ENCODE assay signal across 7 cellular contexts in the genomic region with DNA sequence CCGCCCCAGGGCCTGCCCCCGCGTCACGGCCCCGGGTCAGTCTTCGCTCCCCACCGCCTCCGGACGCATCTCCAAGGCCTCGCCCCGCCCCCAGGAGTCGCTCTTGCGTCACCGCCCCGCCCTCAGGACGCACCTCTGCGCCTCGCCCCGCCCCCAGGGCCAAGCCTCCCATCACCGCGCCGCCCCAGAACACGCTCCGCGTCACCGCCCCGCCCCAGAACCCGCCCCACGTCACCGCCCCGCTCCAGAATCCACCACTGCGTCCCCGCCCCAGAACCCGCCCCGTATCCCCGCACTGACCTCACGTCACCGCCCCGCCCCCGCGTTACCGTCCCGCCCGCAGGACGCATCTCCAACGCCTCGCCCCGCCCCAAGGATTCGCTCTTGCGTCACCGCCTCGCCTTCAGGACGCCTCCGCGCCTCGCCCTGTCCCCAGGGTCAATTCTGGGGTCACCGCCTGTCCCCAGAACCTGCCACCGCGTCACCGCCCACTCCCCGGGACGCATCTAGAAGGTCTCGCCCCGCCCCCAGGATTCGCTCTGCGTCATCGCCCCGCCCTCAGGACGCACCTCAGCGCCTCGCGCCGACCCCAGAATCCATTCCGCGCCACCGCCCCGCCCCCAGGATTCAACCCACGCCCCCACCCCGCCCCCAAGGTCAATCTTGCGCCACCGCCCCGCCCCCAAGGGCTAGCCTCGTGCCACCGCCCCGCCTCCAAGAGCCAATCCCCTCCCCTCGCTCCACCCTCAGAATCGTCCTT. TPM values are rescaled to one million over a fixed set of nuclear protein-coding genes. Genes with fewer than 3 reads are reported as not detected.
A peak's percentile ranks its signal among the peaks of the same experiment; 100 is the strongest.
DNase-seq lines count a peak whose midpoint lies in the region; ATAC-seq and TF ChIP-seq lines count a peak whose summit lies in the region.

No MANE protein-coding gene starts in this region.

- no CpG with 5 or more reads among the region's 87 CpGs for WGBS in iPS DF 6.9 (ENCODE audit: insufficient coverage, insufficient read length)

- in situ Hi-C loops in gastrocnemius medialis (cut with MboI; ENCODE audit: low sequenced_read_pairs in 4 of 4) = no loop called here

- H3K4me3 ChIP-seq in iPS DF 6.9 (ENCODE audit: low read length) (peak overlapping the region; percentile 84; the same call in 1 of the 2 replicates), gastrocnemius medialis (peak overlapping the region; percentile 69 to 99 (median 76))

- H3K27ac ChIP-seq in iPS DF 6.9 (ENCODE audit: low read length) (no peak overlapping the region), gastrocnemius medialis (peak overlapping the region; percentile 93 to 99 (median 98))

- intact Hi-C loops in gastrocnemius medialis (cut with DNase I; ENCODE audit: low total_unique reads) = loop anchor here (1.0 to 10.0 kb wide), 3 partner anchors 79 to 843 kb away; a partner anchor contains a TSS

- H3K27me3 Mint-ChIP-seq in brain = no peaks in the 10 kb centered on the region

- TF ChIP-seq POLR2A in gastrocnemius medialis (IDR thresholded peaks at IDR 0.05) = no peak

- H3K27me3 ChIP-seq in iPS DF 6.9 (ENCODE audit: control insufficient read depth, insufficient read depth, low read length) = no peaks in the 10 kb centered on the region
- H3K27me3 ChIP-seq in gastrocnemius medialis = no peaks in the 10 kb centered on the region

- peaks cover 65% of the 10 kb centered on the region for H3K4me1 Mint-ChIP-seq in brain

- H3K4me1 ChIP-seq in iPS DF 6.9 (ENCODE audit: control insufficient read depth, insufficient read depth, low read length) = peaks cover 2% of the 10 kb centered on the region
- peaks cover 24 to 34% of the 10 kb centered on the region in 2 donors for H3K4me1 ChIP-seq in gastrocnemius medialis

- peak; percentile 23 for ATAC-seq in GM18520 (IDR thresholded peaks at IDR 0.05; ENCODE audit: unreplicated experiment)
- peak; percentile 40 for ATAC-seq in HG03066 (IDR thresholded peaks at IDR 0.05; ENCODE audit: low read depth, unreplicated experiment)
- peak; percentile 48 to 49 for ATAC-seq in gastrocnemius medialis

- no peak for TF ChIP-seq CTCF in brain (conservative IDR thresholded peaks at IDR 0.05)
- no peak for TF ChIP-seq CTCF in gastrocnemius medialis (IDR thresholded peaks at IDR 0.05 in 4 of 5, conservative IDR thresholded peaks at IDR 0.05 in 1 of 5)

- H3K9me3 Mint-ChIP-seq in brain = peaks cover 0 to 3% (median 0%) of the 10 kb centered on the region in 5 experiments

- peak overlapping the region; percentile 93 to 100 (median 97) for H3K27ac Mint-ChIP-seq in brain

- H3K9me3 ChIP-seq in iPS DF 6.9 (ENCODE audit: control insufficient read depth, insufficient read depth, low read length) = no peaks in the 10 kb centered on the region
- H3K9me3 ChIP-seq in gastrocnemius medialis = no peaks in the 10 kb centered on the region

- peaks cover 9% of the 10 kb centered on the region for H3K36me3 Mint-ChIP-seq in brain

- DNase-seq in NCI-H2107 treated with DMSO at 0.1 percent for 48 hours (lab: John Stamatoyannopoulos, UW; ENCODE audit: unreplicated experiment) (peak; percentile 86), UCSD-AML1 (lab: John Stamatoyannopoulos, UW; ENCODE audit: unreplicated experiment) (peak; percentile 100), iPS DF 6.9 (ENCODE audit: low read depth, low spot score) (peak; percentile 85), gastrocnemius medialis (peak; percentile 99 to 100)

- H3K36me3 ChIP-seq in iPS DF 6.9 (ENCODE audit: control insufficient read depth, insufficient read depth, low read length) (no peaks in the 10 kb centered on the region), gastrocnemius medialis (peaks cover 0 to under 1% of the 10 kb centered on the region in 2 donors)

- H3K4me3 Mint-ChIP-seq in brain = peak overlapping the region; percentile 83 to 93 (median 88)

RNA-seq across cellular contexts. Expression of a gene that starts 0.4 kb away (rescaled TPM):
- 17.1 TPM for polyA plus RNA-seq in brain (ENCODE audit: insufficient read depth, low read depth, low replicate concordance)
- total RNA-seq in gastrocnemius medialis = 1 to 10 TPM; 5.2 to 9.6 (median 8.0) TPM

RNA-seq across cellular contexts. Expression of a gene that starts 2.2 kb away (rescaled TPM):
- polyA plus RNA-seq in brain (ENCODE audit: insufficient read depth, low read depth, low replicate concordance) = 6.0 TPM
- 10 to 100 TPM; 20.0 to 43.1 (median 22.6) TPM for total RNA-seq in gastrocnemius medialis

RNA-seq across cellular contexts. Expression of a gene that starts 48.6 kb away (rescaled TPM):
- polyA plus RNA-seq in brain (ENCODE audit: insufficient read depth, low read depth, low replicate concordance) = not detected
- not detected for total RNA-seq in gastrocnemius medialis
